ENCODE assay signal across 11 cellular contexts in the genomic region with DNA sequence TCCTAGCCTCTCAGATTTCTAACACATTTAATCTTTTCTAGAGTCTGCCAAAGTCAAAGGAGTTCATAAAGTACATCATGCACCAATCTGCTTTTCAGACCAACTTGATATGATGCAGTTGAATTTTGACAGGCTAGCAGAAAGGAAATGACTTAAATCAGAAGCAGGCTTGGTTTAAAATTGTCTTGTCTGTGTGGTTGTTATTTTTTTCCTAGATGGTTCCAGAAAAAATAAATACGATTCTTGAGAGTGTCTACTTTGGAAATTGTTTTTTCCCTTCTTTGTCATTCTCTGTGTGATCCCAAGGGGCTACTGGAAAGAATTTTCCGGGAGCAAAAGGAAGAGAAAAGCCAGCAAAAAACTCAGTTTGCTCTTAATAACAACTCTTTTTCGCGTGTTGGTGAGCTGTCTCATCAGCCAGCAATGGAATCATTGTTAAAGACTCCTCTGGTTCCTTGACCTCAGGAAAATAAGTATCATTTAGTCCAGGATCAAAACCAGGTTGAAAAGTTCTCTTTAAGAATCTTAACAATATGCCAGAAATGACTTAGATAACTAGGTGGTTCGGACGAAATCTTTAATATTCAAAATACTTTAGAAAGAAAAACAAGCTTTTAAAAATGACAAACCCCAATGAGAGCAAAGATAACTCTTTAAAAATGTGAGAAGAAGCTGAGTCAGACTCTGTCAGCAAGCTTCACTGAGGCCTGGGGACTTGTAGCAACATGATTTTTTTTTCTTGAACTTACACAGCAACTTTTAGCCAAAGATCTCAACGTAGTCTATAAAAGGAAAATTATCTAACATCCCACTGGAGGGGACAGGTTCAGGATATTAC. TPM values are rescaled to one million over a fixed set of nuclear protein-coding genes. Genes with fewer than 3 reads are reported as not detected.
A peak's percentile ranks its signal among the peaks of the same experiment; 100 is the strongest.
DNase-seq lines count a peak whose midpoint lies in the region; ATAC-seq and TF ChIP-seq lines count a peak whose summit lies in the region.
"Had no signal": no experiment of that assay in that cellular context is flagged by ENCODE, and none has a peak within 500 bp of the region (broad histone marks: within the 10 kb centered on the region; RNA-seq: fewer than 3 reads in every experiment).

No MANE protein-coding gene starts in this region.

- in situ Hi-C loops in brain microvascular endothelial cell (cut with HindIII; ENCODE audit: low pct_ligation_motif_present, low sequenced_read_pairs) (no loop called here), gastrocnemius medialis (cut with MboI; ENCODE audit: low sequenced_read_pairs in 4 of 4) (no loop called here)

- H3K27ac ChIP-seq in brain microvascular endothelial cell (peak overlapping the region; percentile 74), heart right ventricle (peak overlapping the region; percentile 35 to 84 (median 64)), gastrocnemius medialis (peak overlapping the region; percentile 40 to 58 (median 48))
- no peak overlapping the region for H3K27ac ChIP-seq in CD8-positive, alpha-beta T cell (ENCODE audit: low read depth, low read length)

- TF ChIP-seq POLR2A in gastrocnemius medialis (IDR thresholded peaks at IDR 0.05), result no peak

- peaks cover 9% of the 10 kb centered on the region for H3K27me3 Mint-ChIP-seq in CD8-positive, alpha-beta T cell (ENCODE audit: low read depth)
- H3K27me3 Mint-ChIP-seq: activated naive CD4-positive, alpha-beta T cell treated with anti-CD3 and anti-CD28 coated beads, Interleukin-2, amount 10 ng/mL, durations not matched to agents 7 days and 5 days; CD4-positive, alpha-beta T cell had no signal

- DNase-seq in ELR (ENCODE audit: low read depth), result peak; percentile 33
- peak; percentile 63 for DNase-seq in brain microvascular endothelial cell
- DNase-seq in heart right ventricle, result peak in 1 of 2 donors; percentile 13
- DNase-seq in gastrocnemius medialis, result no peak
- DNase-seq in SIG-M5 (lab: John Stamatoyannopoulos, UW), result no peak
- no peak for DNase-seq in C1 segment of cervical spinal cord (lab: John Stamatoyannopoulos, UW)
- DNase-seq in CD8-positive, alpha-beta T cell, result no peak
- DNase-seq: activated naive CD4-positive, alpha-beta T cell treated with anti-CD3 and anti-CD28 coated beads, Interleukin-2, amount 10 ng/mL, durations not matched to agents 7 days and 5 days; CD4-positive, alpha-beta T cell had no signal

- TF ChIP-seq CTCF in brain microvascular endothelial cell (IDR thresholded peaks at IDR 0.05; ENCODE audit: low read depth, low read length, missing control alignments) (no peak), heart right ventricle (IDR thresholded peaks at IDR 0.05) (no peak), gastrocnemius medialis (IDR thresholded peaks at IDR 0.05 in 4 of 5, conservative IDR thresholded peaks at IDR 0.05 in 1 of 5) (no peak)
- no peak for TF ChIP-seq CTCF in CD8-positive, alpha-beta T cell (IDR thresholded peaks at IDR 0.05)

- CTCF ChIA-PET in CD8-positive, alpha-beta T cell (lab: Charles Lee), result no interaction called here

- no peaks in the 10 kb centered on the region for H3K36me3 Mint-ChIP-seq in CD8-positive, alpha-beta T cell
- H3K36me3 Mint-ChIP-seq: activated naive CD4-positive, alpha-beta T cell treated with anti-CD3 and anti-CD28 coated beads, Interleukin-2, amount 10 ng/mL, durations not matched to agents 7 days and 5 days; natural killer cell treated with Interleukin-12 subunit alpha and Interleukin-12 subunit beta and Interleukin-15 and Interleukin-18, amount 100 ng/mL, for 72 hours had no signal

- WGBS in heart right ventricle, 2 donors, result 48 to 56% methylated on average over 7 of the region's 7 CpGs

- intact Hi-C loops in heart right ventricle (cut with DNase I), result loop anchor here in 5 of 10 donors (2.0 to 10.0 kb wide), 6 partner anchors 35 to 118 kb away; a partner anchor contains a TSS
- intact Hi-C loops in gastrocnemius medialis (cut with DNase I; ENCODE audit: low total_unique reads), result no loop called here
- intact Hi-C loops in CD8-positive, alpha-beta T cell (cut with DNase I, micrococcal nuclease), result no loop called here

- H3K4me3 Mint-ChIP-seq in CD8-positive, alpha-beta T cell, result no peak overlapping the region
- H3K4me3 Mint-ChIP-seq: activated naive CD4-positive, alpha-beta T cell treated with anti-CD3 and anti-CD28 coated beads, Interleukin-2, amount 10 ng/mL, durations not matched to agents 7 days and 5 days; CD4-positive, alpha-beta T cell; natural killer cell treated with Interleukin-12 subunit alpha and Interleukin-12 subunit beta and Interleukin-15 and Interleukin-18, amount 100 ng/mL, for 72 hours had no signal

- no peak overlapping the region for H3K27ac Mint-ChIP-seq in CD8-positive, alpha-beta T cell
- H3K27ac Mint-ChIP-seq: activated naive CD4-positive, alpha-beta T cell treated with anti-CD3 and anti-CD28 coated beads, Interleukin-2, amount 10 ng/mL, durations not matched to agents 7 days and 5 days; CD4-positive, alpha-beta T cell; natural killer cell treated with Interleukin-12 subunit alpha and Interleukin-12 subunit beta and Interleukin-15 and Interleukin-18, amount 100 ng/mL, for 72 hours had no signal

- no peaks in the 10 kb centered on the region for H3K9me3 Mint-ChIP-seq in CD8-positive, alpha-beta T cell
- H3K9me3 Mint-ChIP-seq: activated naive CD4-positive, alpha-beta T cell treated with anti-CD3 and anti-CD28 coated beads, Interleukin-2, amount 10 ng/mL, durations not matched to agents 7 days and 5 days; CD4-positive, alpha-beta T cell; natural killer cell treated with Interleukin-12 subunit alpha and Interleukin-12 subunit beta and Interleukin-15 and Interleukin-18, amount 100 ng/mL, for 72 hours had no signal

- H3K4me3 ChIP-seq in brain microvascular endothelial cell (ENCODE audit: low read depth, low read length) (no peak overlapping the region), heart right ventricle (peak overlapping the region in 2 of 10 donors; percentile 1), gastrocnemius medialis (peak overlapping the region in 1 of 4 donors; percentile 4)
- no peak overlapping the region for H3K4me3 ChIP-seq in CD8-positive, alpha-beta T cell (ENCODE audit: low read depth, low read length)

- no peaks in the 10 kb centered on the region for H3K4me1 Mint-ChIP-seq in CD8-positive, alpha-beta T cell (ENCODE audit: low read depth)
- H3K4me1 Mint-ChIP-seq: activated naive CD4-positive, alpha-beta T cell treated with anti-CD3 and anti-CD28 coated beads, Interleukin-2, amount 10 ng/mL, durations not matched to agents 7 days and 5 days had no signal

- H3K36me3 ChIP-seq in brain microvascular endothelial cell (replicated peaks) (no peaks in the 10 kb centered on the region), heart right ventricle (no peaks in the 10 kb centered on the region), gastrocnemius medialis (no peaks in the 10 kb centered on the region)
- no peaks in the 10 kb centered on the region for H3K36me3 ChIP-seq in CD8-positive, alpha-beta T cell (ENCODE audit: insufficient read depth, low read length)

- ATAC-seq in heart right ventricle (peak in 7 of 8 donors; percentile 26 to 79 (median 52)), gastrocnemius medialis (no peak), GM18519 (IDR thresholded peaks at IDR 0.05; ENCODE audit: low FRiP score, unreplicated experiment) (no peak)
- no peak for ATAC-seq in CD8-positive, alpha-beta T cell
- ATAC-seq: natural killer cell treated with Interleukin-12 subunit alpha and Interleukin-12 subunit beta and Interleukin-15 and Interleukin-18, amount 100 ng/mL, for 72 hours had no signal

- H3K9me3 ChIP-seq in heart right ventricle (no peaks in the 10 kb centered on the region), gastrocnemius medialis (no peaks in the 10 kb centered on the region)
- no peaks in the 10 kb centered on the region for H3K9me3 ChIP-seq in CD8-positive, alpha-beta T cell (ENCODE audit: low read length)

- H3K27me3 ChIP-seq in brain microvascular endothelial cell (replicated peaks) (no peaks in the 10 kb centered on the region), heart right ventricle (no peaks in the 10 kb centered on the region), gastrocnemius medialis (no peaks in the 10 kb centered on the region)
- no peaks in the 10 kb centered on the region for H3K27me3 ChIP-seq in CD8-positive, alpha-beta T cell (ENCODE audit: insufficient read depth, low read length)

- POLR2A ChIA-PET in CD8-positive, alpha-beta T cell (lab: Charles Lee), result no interaction called here

- peaks cover 0 to 45% (median 26%) of the 10 kb centered on the region in 9 donors for H3K4me1 ChIP-seq in heart right ventricle
- H3K4me1 ChIP-seq in gastrocnemius medialis, result peaks cover 17 to 18% of the 10 kb centered on the region in 2 donors
- H3K4me1 ChIP-seq in CD8-positive, alpha-beta T cell (ENCODE audit: insufficient read depth, low read length), result no peaks in the 10 kb centered on the region

RNA-seq across cellular contexts. Expression of a gene that starts 49.7 kb away (rescaled TPM):
- total RNA-seq in heart right ventricle, result 100 to 1,000 TPM in 5 of 10 donors, 10 to 100 TPM in 5; 28.9 to 130 (median 102) TPM
- 10 to 100 TPM in 1 of 2 donors, 1 to 10 TPM in 1; 7.8 to 22.4 TPM for polyA plus RNA-seq in heart right ventricle
- 10 to 100 TPM; 11.4 to 27.9 (median 26.6) TPM for total RNA-seq in gastrocnemius medialis
- 1 to 10 TPM in 1 of 2 experiments, under 1 TPM in 1; 0.98 to 1.5 TPM for total RNA-seq in CD8-positive, alpha-beta T cell

Comparison
In these comparisons a context has a peak if more than half of its experiments do, and no peak if none do; other contexts are left out.
1. DNase-seq: peak in ELR (single experiment) and brain microvascular endothelial cell (single experiment); none in gastrocnemius medialis (0 of 2), SIG-M5 (single experiment), C1 segment of cervical spinal cord (0 of 14) and CD8-positive, alpha-beta T cell (0 of 7).
2. ATAC-seq: peak in heart right ventricle (7 of 8); none in gastrocnemius medialis (0 of 2), GM18519 (single experiment) and CD8-positive, alpha-beta T cell (single experiment).
3. RNA of a gene that starts 49.7 kb away (total RNA-seq): 28.9 to 130 TPM in heart right ventricle and 11.4 to 27.9 TPM in gastrocnemius medialis; 0.98 to 1.5 TPM in CD8-positive, alpha-beta T cell; every median in the first group is over 4 times any median in the second.